ENCODE assay signal across 1 cellular context in the genomic region with DNA sequence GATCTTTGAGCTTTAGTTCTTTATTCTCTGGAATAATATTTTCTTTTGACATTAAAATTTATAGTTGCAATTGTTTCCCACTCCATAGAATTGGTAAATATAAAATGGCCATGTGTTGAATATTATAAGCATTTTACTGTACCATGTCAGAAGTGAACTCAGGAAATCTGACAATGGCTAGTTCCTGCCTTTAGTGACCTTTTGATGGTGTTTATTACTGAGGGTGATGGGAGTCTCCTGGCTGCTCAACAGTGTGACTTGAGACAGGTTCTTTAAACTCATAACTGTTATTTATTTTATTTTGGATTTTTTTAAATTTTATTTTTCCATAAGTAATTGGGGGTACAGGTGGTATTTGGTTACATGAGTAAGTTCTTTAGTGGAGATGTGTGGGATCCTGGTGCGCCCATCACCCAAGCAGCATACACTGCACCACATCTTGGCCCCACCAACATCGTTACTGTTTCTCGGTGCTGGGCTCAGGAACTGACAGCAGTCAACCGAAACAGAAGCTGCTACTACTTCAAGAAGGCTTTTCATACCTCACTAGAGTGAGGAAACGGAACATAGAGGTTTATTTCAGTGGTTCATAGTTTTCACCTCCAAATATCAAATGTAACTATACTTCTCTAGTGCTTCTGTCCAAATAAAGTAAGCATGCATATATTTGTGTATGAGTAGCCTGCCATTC.
TF ChIP-seq lines count a peak whose summit lies in the region.

No MANE protein-coding gene starts in this region.

TF ChIP-seq in HepG2, 621 proteins besides CTCF, POLR2A, EP300 and RAD21 (continued from another document):
- TF ChIP-seq, protein P1, sequence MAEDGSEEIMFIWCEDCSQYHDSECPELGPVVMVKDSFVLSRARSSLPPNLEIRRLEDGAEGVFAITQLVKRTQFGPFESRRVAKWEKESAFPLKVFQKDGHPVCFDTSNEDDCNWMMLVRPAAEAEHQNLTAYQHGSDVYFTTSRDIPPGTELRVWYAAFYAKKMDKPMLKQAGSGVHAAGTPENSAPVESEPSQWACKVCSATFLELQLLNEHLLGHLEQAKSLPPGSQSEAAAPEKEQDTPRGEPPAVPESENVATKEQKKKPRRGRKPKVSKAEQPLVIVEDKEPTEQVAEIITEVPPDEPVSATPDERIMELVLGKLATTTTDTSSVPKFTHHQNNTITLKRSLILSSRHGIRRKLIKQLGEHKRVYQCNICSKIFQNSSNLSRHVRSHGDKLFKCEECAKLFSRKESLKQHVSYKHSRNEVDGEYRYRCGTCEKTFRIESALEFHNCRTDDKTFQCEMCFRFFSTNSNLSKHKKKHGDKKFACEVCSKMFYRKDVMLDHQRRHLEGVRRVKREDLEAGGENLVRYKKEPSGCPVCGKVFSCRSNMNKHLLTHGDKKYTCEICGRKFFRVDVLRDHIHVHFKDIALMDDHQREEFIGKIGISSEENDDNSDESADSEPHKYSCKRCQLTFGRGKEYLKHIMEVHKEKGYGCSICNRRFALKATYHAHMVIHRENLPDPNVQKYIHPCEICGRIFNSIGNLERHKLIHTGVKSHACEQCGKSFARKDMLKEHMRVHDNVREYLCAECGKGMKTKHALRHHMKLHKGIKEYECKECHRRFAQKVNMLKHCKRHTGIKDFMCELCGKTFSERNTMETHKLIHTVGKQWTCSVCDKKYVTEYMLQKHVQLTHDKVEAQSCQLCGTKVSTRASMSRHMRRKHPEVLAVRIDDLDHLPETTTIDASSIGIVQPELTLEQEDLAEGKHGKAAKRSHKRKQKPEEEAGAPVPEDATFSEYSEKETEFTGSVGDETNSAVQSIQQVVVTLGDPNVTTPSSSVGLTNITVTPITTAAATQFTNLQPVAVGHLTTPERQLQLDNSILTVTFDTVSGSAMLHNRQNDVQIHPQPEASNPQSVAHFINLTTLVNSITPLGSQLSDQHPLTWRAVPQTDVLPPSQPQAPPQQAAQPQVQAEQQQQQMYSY (CRISPR knock-in tag; IDR thresholded peaks at IDR 0.05), result no peak
- TF ChIP-seq, protein P2, sequence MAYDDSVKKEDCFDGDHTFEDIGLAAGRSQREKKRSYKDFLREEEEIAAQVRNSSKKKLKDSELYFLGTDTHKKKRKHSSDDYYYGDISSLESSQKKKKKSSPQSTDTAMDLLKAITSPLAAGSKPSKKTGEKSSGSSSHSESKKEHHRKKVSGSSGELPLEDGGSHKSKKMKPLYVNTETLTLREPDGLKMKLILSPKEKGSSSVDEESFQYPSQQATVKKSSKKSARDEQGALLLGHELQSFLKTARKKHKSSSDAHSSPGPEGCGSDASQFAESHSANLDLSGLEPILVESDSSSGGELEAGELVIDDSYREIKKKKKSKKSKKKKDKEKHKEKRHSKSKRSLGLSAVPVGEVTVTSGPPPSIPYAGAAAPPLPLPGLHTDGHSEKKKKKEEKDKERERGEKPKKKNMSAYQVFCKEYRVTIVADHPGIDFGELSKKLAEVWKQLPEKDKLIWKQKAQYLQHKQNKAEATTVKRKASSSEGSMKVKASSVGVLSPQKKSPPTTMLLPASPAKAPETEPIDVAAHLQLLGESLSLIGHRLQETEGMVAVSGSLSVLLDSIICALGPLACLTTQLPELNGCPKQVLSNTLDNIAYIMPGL (CRISPR knock-in tag; IDR thresholded peaks at IDR 0.05; ENCODE audit: borderline replicate concordance in 1 of 2, low read depth in 1 of 2), result no peak
- TF ChIP-seq SRSF9 (IDR thresholded peaks at IDR 0.05; ENCODE audit: borderline replicate concordance, insufficient read depth, low read depth, low read length, poor library complexity, severe bottlenecking) (no peak), ZNF567 (CRISPR knock-in tag; IDR thresholded peaks at IDR 0.05; ENCODE audit: borderline replicate concordance) (no peak), ZKSCAN8 (CRISPR knock-in tag; IDR thresholded peaks at IDR 0.05; ENCODE audit: borderline replicate concordance) (no peak), TCF12 (IDR thresholded peaks at IDR 0.05) (no peak), TCF12 (CRISPR knock-in tag; IDR thresholded peaks at IDR 0.05) (no peak), SMAD1 (CRISPR knock-in tag; IDR thresholded peaks at IDR 0.05; ENCODE audit: borderline replicate concordance, low read depth) (no peak), GABPA (IDR thresholded peaks at IDR 0.05; ENCODE audit: low read depth, low read length) (no peak), GABPA (CRISPR knock-in tag; IDR thresholded peaks at IDR 0.05; ENCODE audit: low read depth) (no peak)
- TF ChIP-seq, protein P3, sequence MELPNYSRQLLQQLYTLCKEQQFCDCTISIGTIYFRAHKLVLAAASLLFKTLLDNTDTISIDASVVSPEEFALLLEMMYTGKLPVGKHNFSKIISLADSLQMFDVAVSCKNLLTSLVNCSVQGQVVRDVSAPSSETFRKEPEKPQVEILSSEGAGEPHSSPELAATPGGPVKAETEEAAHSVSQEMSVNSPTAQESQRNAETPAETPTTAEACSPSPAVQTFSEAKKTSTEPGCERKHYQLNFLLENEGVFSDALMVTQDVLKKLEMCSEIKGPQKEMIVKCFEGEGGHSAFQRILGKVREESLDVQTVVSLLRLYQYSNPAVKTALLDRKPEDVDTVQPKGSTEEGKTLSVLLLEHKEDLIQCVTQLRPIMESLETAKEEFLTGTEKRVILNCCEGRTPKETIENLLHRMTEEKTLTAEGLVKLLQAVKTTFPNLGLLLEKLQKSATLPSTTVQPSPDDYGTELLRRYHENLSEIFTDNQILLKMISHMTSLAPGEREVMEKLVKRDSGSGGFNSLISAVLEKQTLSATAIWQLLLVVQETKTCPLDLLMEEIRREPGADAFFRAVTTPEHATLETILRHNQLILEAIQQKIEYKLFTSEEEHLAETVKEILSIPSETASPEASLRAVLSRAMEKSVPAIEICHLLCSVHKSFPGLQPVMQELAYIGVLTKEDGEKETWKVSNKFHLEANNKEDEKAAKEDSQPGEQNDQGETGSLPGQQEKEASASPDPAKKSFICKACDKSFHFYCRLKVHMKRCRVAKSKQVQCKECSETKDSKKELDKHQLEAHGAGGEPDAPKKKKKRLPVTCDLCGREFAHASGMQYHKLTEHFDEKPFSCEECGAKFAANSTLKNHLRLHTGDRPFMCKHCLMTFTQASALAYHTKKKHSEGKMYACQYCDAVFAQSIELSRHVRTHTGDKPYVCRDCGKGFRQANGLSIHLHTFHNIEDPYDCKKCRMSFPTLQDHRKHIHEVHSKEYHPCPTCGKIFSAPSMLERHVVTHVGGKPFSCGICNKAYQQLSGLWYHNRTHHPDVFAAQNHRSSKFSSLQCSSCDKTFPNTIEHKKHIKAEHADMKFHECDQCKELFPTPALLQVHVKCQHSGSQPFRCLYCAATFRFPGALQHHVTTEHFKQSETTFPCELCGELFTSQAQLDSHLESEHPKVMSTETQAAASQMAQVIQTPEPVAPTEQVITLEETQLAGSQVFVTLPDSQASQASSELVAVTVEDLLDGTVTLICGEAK (IDR thresholded peaks at IDR 0.05), result no peak
- TF ChIP-seq, protein P3 (CRISPR knock-in tag; IDR thresholded peaks at IDR 0.05), result no peak
- TF ChIP-seq, protein P4, sequence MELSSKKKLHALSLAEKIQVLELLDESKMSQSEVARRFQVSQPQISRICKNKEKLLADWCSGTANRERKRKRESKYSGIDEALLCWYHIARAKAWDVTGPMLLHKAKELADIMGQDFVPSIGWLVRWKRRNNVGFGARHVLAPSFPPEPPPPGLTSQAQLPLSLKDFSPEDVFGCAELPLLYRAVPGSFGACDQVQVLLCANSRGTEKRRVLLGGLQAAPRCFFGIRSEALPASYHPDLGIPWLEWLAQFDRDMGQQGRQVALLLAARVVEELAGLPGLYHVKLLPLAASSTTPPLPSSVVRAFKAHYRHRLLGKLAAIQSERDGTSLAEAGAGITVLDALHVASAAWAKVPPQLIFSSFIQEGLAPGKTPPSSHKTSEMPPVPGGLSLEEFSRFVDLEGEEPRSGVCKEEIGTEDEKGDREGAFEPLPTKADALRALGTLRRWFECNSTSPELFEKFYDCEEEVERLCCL (CRISPR knock-in tag; IDR thresholded peaks at IDR 0.05; ENCODE audit: borderline replicate concordance), result no peak
